In genomic region chr16:11668590-11669379, GRCh38 we compare ENCODE assay signal across 1 cellular context.
A peak's percentile ranks its signal among the peaks of the same experiment; 100 is the strongest.
TF ChIP-seq lines count a peak whose summit lies in the region.

No MANE protein-coding gene starts in this region.

TF ChIP-seq in K562, 482 proteins besides CTCF, POLR2A, EP300 and RAD21:
- TF ChIP-seq CUX1 (CRISPR knock-in tag; IDR thresholded peaks at IDR 0.05) (0 out of 2 replicates have a peak, but pooled peaks have one; percentile 34), SAFB (IDR thresholded peaks at IDR 0.05; ENCODE audit: borderline replicate concordance, low read depth, low read length) (0 out of 2 replicates have a peak, but pooled peaks have one; percentile 55), CBX1 (IDR thresholded peaks at IDR 0.05; ENCODE audit: low read depth) (no peak), PTTG1 (tag; IDR thresholded peaks at IDR 0.05; ENCODE audit: low read depth) (no peak), EZH2 (IDR thresholded peaks at IDR 0.05; ENCODE audit: borderline replicate concordance, low read depth, low read length) (no peak), ZNF586 (CRISPR knock-in tag; conservative IDR thresholded peaks at IDR 0.05) (no peak), TEAD1 (CRISPR knock-in tag; IDR thresholded peaks at IDR 0.05) (no peak), ELK3 (CRISPR knock-in tag; IDR thresholded peaks at IDR 0.05) (no peak), SOX6 (IDR thresholded peaks at IDR 0.05) (no peak), HMG20A (CRISPR knock-in tag; conservative IDR thresholded peaks at IDR 0.05) (no peak), ZBTB33 (CRISPR knock-in tag; IDR thresholded peaks at IDR 0.05) (peak; percentile 73; the same call in 1 of the 2 replicates), ZNF282 (CRISPR knock-in tag; IDR thresholded peaks at IDR 0.05) (no peak), PCBP1 (IDR thresholded peaks at IDR 0.05; ENCODE audit: low read depth, low read length, poor library complexity, severe bottlenecking) (peak; percentile 36), DNMT1 (IDR thresholded peaks at IDR 0.05) (no peak), RHOXF2B (CRISPR knock-in tag; conservative IDR thresholded peaks at IDR 0.05) (no peak), ID3 (CRISPR knock-in tag; IDR thresholded peaks at IDR 0.05) (no peak), ID3 (tag; IDR thresholded peaks at IDR 0.05) (no peak), IFI16 (CRISPR knock-in tag; IDR thresholded peaks at IDR 0.05) (no peak), GMEB1 (CRISPR knock-in tag; IDR thresholded peaks at IDR 0.05) (no peak)
- TF ChIP-seq, protein P1, sequence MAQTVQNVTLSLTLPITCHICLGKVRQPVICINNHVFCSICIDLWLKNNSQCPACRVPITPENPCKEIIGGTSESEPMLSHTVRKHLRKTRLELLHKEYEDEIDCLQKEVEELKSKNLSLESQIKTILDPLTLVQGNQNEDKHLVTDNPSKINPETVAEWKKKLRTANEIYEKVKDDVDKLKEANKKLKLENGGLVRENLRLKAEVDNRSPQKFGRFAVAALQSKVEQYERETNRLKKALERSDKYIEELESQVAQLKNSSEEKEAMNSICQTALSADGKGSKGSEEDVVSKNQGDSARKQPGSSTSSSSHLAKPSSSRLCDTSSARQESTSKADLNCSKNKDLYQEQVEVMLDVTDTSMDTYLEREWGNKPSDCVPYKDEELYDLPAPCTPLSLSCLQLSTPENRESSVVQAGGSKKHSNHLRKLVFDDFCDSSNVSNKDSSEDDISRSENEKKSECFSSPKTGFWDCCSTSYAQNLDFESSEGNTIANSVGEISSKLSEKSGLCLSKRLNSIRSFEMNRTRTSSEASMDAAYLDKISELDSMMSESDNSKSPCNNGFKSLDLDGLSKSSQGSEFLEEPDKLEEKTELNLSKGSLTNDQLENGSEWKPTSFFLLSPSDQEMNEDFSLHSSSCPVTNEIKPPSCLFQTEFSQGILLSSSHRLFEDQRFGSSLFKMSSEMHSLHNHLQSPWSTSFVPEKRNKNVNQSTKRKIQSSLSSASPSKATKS (CRISPR knock-in tag; IDR thresholded peaks at IDR 0.05) = no peak
